In genomic region chr10:72089618-72090017, GRCh38 we compare ENCODE assay signal across 13 cellular contexts. TPM values are rescaled to one million over a fixed set of nuclear protein-coding genes. Genes with fewer than 3 reads are reported as not detected.
A peak's percentile ranks its signal among the peaks of the same experiment; 100 is the strongest.
DNase-seq lines count a peak whose midpoint lies in the region; ATAC-seq and TF ChIP-seq lines count a peak whose summit lies in the region.
"Had no signal": no experiment of that assay in that cellular context is flagged by ENCODE, and none has a peak within 500 bp of the region (broad histone marks: within the 10 kb centered on the region; RNA-seq: fewer than 3 reads in every experiment).

No MANE protein-coding gene starts in this region.

- H3K4me1 Mint-ChIP-seq in stimulated activated naive CD8-positive, alpha-beta T cell treated with anti-CD3 and anti-CD28 coated beads, Interleukin-15, Interleukin-2, amounts not matched to agents 100 ng/mL and 50 ng/mL, for 24 hours (ENCODE audit: low read depth): peaks cover 66% of the 10 kb centered on the region
- peaks cover 61% of the 10 kb centered on the region for H3K4me1 Mint-ChIP-seq in activated CD8-positive, alpha-beta T cell treated with anti-CD3 and anti-CD28 coated beads for 36 hours (ENCODE audit: low read depth)

- H3K4me3 ChIP-seq in brain microvascular endothelial cell (ENCODE audit: low read depth, low read length): no peak overlapping the region
- H3K4me3 ChIP-seq: prostate gland had no signal

- H3K27ac ChIP-seq in brain microvascular endothelial cell: no peak overlapping the region
- H3K27ac ChIP-seq: C4-2B, prostate gland had no signal

- ATAC-seq in stimulated activated naive CD8-positive, alpha-beta T cell treated with anti-CD3 and anti-CD28 coated beads, Interleukin-15, Interleukin-2, amounts not matched to agents 100 U/mL and 50 U/mL, for 24 hours: no peak
- no peak for ATAC-seq in activated CD8-positive, alpha-beta T cell treated with anti-CD3 and anti-CD28 coated beads for 36 hours
- no peak for ATAC-seq in GM21360 (IDR thresholded peaks at IDR 0.05; ENCODE audit: unreplicated experiment)

- no peak for DNase-seq in stimulated activated naive CD8-positive, alpha-beta T cell treated with anti-CD3 and anti-CD28 coated beads, Interleukin-15, Interleukin-2, amounts not matched to agents 100 U/mL and 50 U/mL, for 24 hours
- no peak for DNase-seq in activated CD8-positive, alpha-beta T cell treated with anti-CD3 and anti-CD28 coated beads for 36 hours
- DNase-seq in left kidney (ENCODE audit: low read depth, low spot score): peak; percentile 69
- no peak for DNase-seq in hippocampal formation (lab: John Stamatoyannopoulos, UW)
- DNase-seq in brain microvascular endothelial cell: no peak
- no peak for DNase-seq in kidney glomerular epithelial cell (lab: John Stamatoyannopoulos, UW)
- DNase-seq: Kasumi-1; mammary epithelial cell; stimulated activated CD4-positive, alpha-beta T cell treated with anti-CD3 and anti-CD28 coated beads, Interleukin-4, amount 100 ng/mL, for 1 hour had no signal

- H3K27me3 ChIP-seq in brain microvascular endothelial cell (replicated peaks): peaks cover 22% of the 10 kb centered on the region

- intact Hi-C loops in activated CD8-positive, alpha-beta T cell treated with anti-CD3 and anti-CD28 coated beads for 36 hours (cut with micrococcal nuclease): loop anchor here (5.0 to 10.0 kb wide), 2 partner anchors 128 to 245 kb away; partner anchors contain the start of genes ANAPC16 and ASCC1

- H3K27me3 Mint-ChIP-seq in stimulated activated naive CD8-positive, alpha-beta T cell treated with anti-CD3 and anti-CD28 coated beads, Interleukin-15, Interleukin-2, amounts not matched to agents 100 ng/mL and 50 ng/mL, for 24 hours: no peaks in the 10 kb centered on the region
- H3K27me3 Mint-ChIP-seq in activated CD8-positive, alpha-beta T cell treated with anti-CD3 and anti-CD28 coated beads for 36 hours: no peaks in the 10 kb centered on the region

- H3K4me3 Mint-ChIP-seq in stimulated activated naive CD8-positive, alpha-beta T cell treated with anti-CD3 and anti-CD28 coated beads, Interleukin-15, Interleukin-2, amounts not matched to agents 100 ng/mL and 50 ng/mL, for 24 hours: peak overlapping the region; percentile 71
- H3K4me3 Mint-ChIP-seq in activated CD8-positive, alpha-beta T cell treated with anti-CD3 and anti-CD28 coated beads for 36 hours: peak overlapping the region; percentile 96

- peaks cover 42% of the 10 kb centered on the region for H3K36me3 Mint-ChIP-seq in stimulated activated naive CD8-positive, alpha-beta T cell treated with anti-CD3 and anti-CD28 coated beads, Interleukin-15, Interleukin-2, amounts not matched to agents 100 ng/mL and 50 ng/mL, for 24 hours (ENCODE audit: low read depth)
- H3K36me3 Mint-ChIP-seq in activated CD8-positive, alpha-beta T cell treated with anti-CD3 and anti-CD28 coated beads for 36 hours (ENCODE audit: low read depth): peaks cover 33% of the 10 kb centered on the region

- H3K27ac Mint-ChIP-seq in stimulated activated naive CD8-positive, alpha-beta T cell treated with anti-CD3 and anti-CD28 coated beads, Interleukin-15, Interleukin-2, amounts not matched to agents 100 ng/mL and 50 ng/mL, for 24 hours: peak overlapping the region; percentile 97
- H3K27ac Mint-ChIP-seq in activated CD8-positive, alpha-beta T cell treated with anti-CD3 and anti-CD28 coated beads for 36 hours: peak overlapping the region; percentile 88

- POLR2A ChIA-PET in activated CD8-positive, alpha-beta T cell treated with anti-CD3 and anti-CD28 coated beads for 36 hours (lab: Charles Lee): interaction anchor here (0.5 to 2.9 kb wide), 20 partner anchors 10 to 242 kb away, joined by 3 to 19 read pairs (median 6); partner anchors contain the start of genes ANAPC16 and ASCC1

- H3K9me3 Mint-ChIP-seq in stimulated activated naive CD8-positive, alpha-beta T cell treated with anti-CD3 and anti-CD28 coated beads, Interleukin-15, Interleukin-2, amounts not matched to agents 100 ng/mL and 50 ng/mL, for 24 hours: no peaks in the 10 kb centered on the region
- H3K9me3 Mint-ChIP-seq in activated CD8-positive, alpha-beta T cell treated with anti-CD3 and anti-CD28 coated beads for 36 hours: no peaks in the 10 kb centered on the region

- TF ChIP-seq CTCF in activated CD8-positive, alpha-beta T cell treated with anti-CD3 and anti-CD28 coated beads for 36 hours (IDR thresholded peaks at IDR 0.05): no peak
- no peak for TF ChIP-seq CTCF in brain microvascular endothelial cell (IDR thresholded peaks at IDR 0.05; ENCODE audit: low read depth, low read length, missing control alignments)

- in situ Hi-C loops in brain microvascular endothelial cell (cut with HindIII; ENCODE audit: low pct_ligation_motif_present, low sequenced_read_pairs): no loop called here

- no peaks in the 10 kb centered on the region for H3K36me3 ChIP-seq in brain microvascular endothelial cell (replicated peaks)
- H3K36me3 ChIP-seq: prostate gland had no signal

- CTCF ChIA-PET in activated CD8-positive, alpha-beta T cell treated with anti-CD3 and anti-CD28 coated beads for 36 hours (lab: Charles Lee): interaction anchor here (0.9 to 2.3 kb wide), 10 partner anchors 11 to 252 kb away, joined by 3 to 12 read pairs (median 4); no protein-coding TSS in a partner anchor

RNA-seq across cellular contexts. Expression of gene SPOCK2, which starts 1.3 kb away (rescaled TPM):
- total RNA-seq in activated CD8-positive, alpha-beta T cell treated with anti-CD3 and anti-CD28 coated beads for 36 hours: 100 to 1,000 TPM; 134 to 135 TPM
